ENCODE assay signal across 9 cellular contexts in genomic region chr13:48235814-48236135, GRCh38. TPM values are rescaled to one million over a fixed set of nuclear protein-coding genes. Genes with fewer than 3 reads are reported as not detected.
A peak's percentile ranks its signal among the peaks of the same experiment; 100 is the strongest.
DNase-seq lines count a peak whose midpoint lies in the region; ATAC-seq and TF ChIP-seq lines count a peak whose summit lies in the region.
"Had no signal": no experiment of that assay in that cellular context is flagged by ENCODE, and none has a peak within 500 bp of the region (broad histone marks: within the 10 kb centered on the region; RNA-seq: fewer than 3 reads in every experiment).

No MANE protein-coding gene starts in this region.

- peaks cover 0 to 2% of the 10 kb centered on the region in 2 donors for H3K27me3 Mint-ChIP-seq in CD8-positive, alpha-beta memory T cell

- H2AFZ ChIP-seq in parathyroid adenoma, result no peak overlapping the region

- CTCF ChIA-PET in CD8-positive, alpha-beta memory T cell (lab: Charles Lee), result interaction anchor here (1.2 to 3.2 kb wide), 6 partner anchors 15 to 141 kb away, joined by 3 to 33 read pairs (median 8); partner anchors contain the start of gene MED4

- peaks cover 62% of the 10 kb centered on the region for H3K4me1 ChIP-seq in CD8-positive, alpha-beta memory T cell (ENCODE audit: insufficient read depth, low read length)
- peaks cover 52 to 67% (median 63%) of the 10 kb centered on the region in 4 donors for H3K4me1 ChIP-seq in esophagus muscularis mucosa
- H3K4me1 ChIP-seq in parathyroid adenoma, result peaks cover 4% of the 10 kb centered on the region

- peak; percentile 2; the same call in 2 of the 3 replicates for ATAC-seq in SK-N-SH treated with all-trans-retinoic acid at 6 μM for 48 hours
- no peak for ATAC-seq in HG03469 (IDR thresholded peaks at IDR 0.05; ENCODE audit: unreplicated experiment)
- no peak for ATAC-seq in HG03520 (IDR thresholded peaks at IDR 0.05; ENCODE audit: unreplicated experiment)
- no peak for ATAC-seq in GM21528 (IDR thresholded peaks at IDR 0.05; ENCODE audit: low FRiP score, unreplicated experiment)

- no peaks in the 10 kb centered on the region for H3K9me3 Mint-ChIP-seq in CD8-positive, alpha-beta memory T cell

- H3K4me3 ChIP-seq in CD8-positive, alpha-beta memory T cell (ENCODE audit: low read length), result peak overlapping the region; percentile 62
- H3K4me3 ChIP-seq in esophagus muscularis mucosa, result peak overlapping the region; percentile 76 to 95 (median 92)
- H3K4me3 ChIP-seq in parathyroid adenoma (ENCODE audit: low read depth, low read length), result peak overlapping the region; percentile 60

- H3K36me3 ChIP-seq in CD8-positive, alpha-beta memory T cell (ENCODE audit: insufficient read depth, low read length), result no peaks in the 10 kb centered on the region
- peaks cover 0 to 9% (median 0%) of the 10 kb centered on the region in 4 donors for H3K36me3 ChIP-seq in esophagus muscularis mucosa
- no peaks in the 10 kb centered on the region for H3K36me3 ChIP-seq in parathyroid adenoma (ENCODE audit: control insufficient read depth, insufficient read depth, low read length)
- H3K36me3 ChIP-seq: WERI-Rb-1 had no signal

- no peaks in the 10 kb centered on the region for H3K27me3 ChIP-seq in CD8-positive, alpha-beta memory T cell (ENCODE audit: insufficient read depth, low read length, poor library complexity, severe bottlenecking)
- H3K27me3 ChIP-seq in esophagus muscularis mucosa (no peaks in the 10 kb centered on the region), parathyroid adenoma (ENCODE audit: control insufficient read depth, insufficient read depth, low read length) (no peaks in the 10 kb centered on the region)

- no peaks in the 10 kb centered on the region for H3K9me3 ChIP-seq in CD8-positive, alpha-beta memory T cell (ENCODE audit: low read length)
- H3K9me3 ChIP-seq in esophagus muscularis mucosa, result no peaks in the 10 kb centered on the region
- H3K9me3 ChIP-seq in parathyroid adenoma (ENCODE audit: control insufficient read depth, low read length), result no peaks in the 10 kb centered on the region

- TF ChIP-seq CTCF in esophagus muscularis mucosa (IDR thresholded peaks at IDR 0.05), result no peak
- TF ChIP-seq CTCF in parathyroid adenoma (IDR thresholded peaks at IDR 0.05), result no peak

- H3K27ac Mint-ChIP-seq in CD8-positive, alpha-beta memory T cell, result peak overlapping the region; percentile 85 to 99 (median 92)

- peak overlapping the region; percentile 86 for H3K4me2 ChIP-seq in parathyroid adenoma (ENCODE audit: low read length)

- WGBS in esophagus muscularis mucosa, result 72% methylated on average over 1 of the region's 1 CpG

- DNase-seq in CD8-positive, alpha-beta memory T cell, result no peak
- DNase-seq in esophagus muscularis mucosa (ENCODE audit: extremely low spot score), result no peak
- no peak for DNase-seq in HuH-7 (ENCODE audit: low spot score)
- DNase-seq: WERI-Rb-1 had no signal

- intact Hi-C loops in esophagus muscularis mucosa (cut with DNase I), result loop anchor here (10.0 kb wide), 3 partner anchors 141 to 349 kb away; partner anchors contain the start of genes MED4 and NUDT15

- peaks cover 10% of the 10 kb centered on the region for H3K79me2 ChIP-seq in parathyroid adenoma

- TF ChIP-seq POLR2A in esophagus muscularis mucosa (IDR thresholded peaks at IDR 0.05; ENCODE audit: low read depth), result no peak

- H3K36me3 Mint-ChIP-seq in CD8-positive, alpha-beta memory T cell, result peaks cover 10 to 63% (median 12%) of the 10 kb centered on the region in 3 donors

- H3K27ac ChIP-seq in CD8-positive, alpha-beta memory T cell (ENCODE audit: low read depth, low read length), result peak overlapping the region; percentile 40
- H3K27ac ChIP-seq in esophagus muscularis mucosa (replicated peaks in 1 of 4) (peak overlapping the region; percentile 92 to 100 (median 97)), parathyroid adenoma (peak overlapping the region; percentile 75)
- H3K27ac ChIP-seq: WERI-Rb-1 had no signal

- POLR2A ChIA-PET in CD8-positive, alpha-beta memory T cell (lab: Charles Lee), result interaction anchor here (1.6 to 3.6 kb wide), 4 partner anchors 15 to 141 kb away, joined by 7 to 34 read pairs (median 8); partner anchors contain the start of gene MED4

- peak overlapping the region; percentile 95 to 100 (median 98) for H3K4me3 Mint-ChIP-seq in CD8-positive, alpha-beta memory T cell

- TF ChIP-seq EP300 in esophagus muscularis mucosa (IDR thresholded peaks at IDR 0.05), result no peak

- peaks cover 62 to 78% (median 76%) of the 10 kb centered on the region in 3 donors for H3K4me1 Mint-ChIP-seq in CD8-positive, alpha-beta memory T cell

- no peak overlapping the region for H3K9ac ChIP-seq in parathyroid adenoma

TF ChIP-seq in SK-N-SH treated with all-trans-retinoic acid at 6 μM for 48 hours, 23 proteins besides CTCF, POLR2A, EP300 and RAD21:
- TF ChIP-seq ZC3H10 (CRISPR knock-in tag; IDR thresholded peaks at IDR 0.05), result no peak
- TF ChIP-seq BACH2 (CRISPR knock-in tag; IDR thresholded peaks at IDR 0.05; ENCODE audit: borderline replicate concordance), result no peak
- no peak for TF ChIP-seq CSRNP3 (CRISPR knock-in tag; IDR thresholded peaks at IDR 0.05)
- no peak for TF ChIP-seq ARNTL (CRISPR knock-in tag; IDR thresholded peaks at IDR 0.05; ENCODE audit: borderline replicate concordance, low read depth)
- no peak for TF ChIP-seq ZNF70 (CRISPR knock-in tag; IDR thresholded peaks at IDR 0.05)
- TF ChIP-seq SNAI2 (CRISPR knock-in tag; IDR thresholded peaks at IDR 0.05), result no peak
- no peak for TF ChIP-seq PPARA (CRISPR knock-in tag; IDR thresholded peaks at IDR 0.05; ENCODE audit: borderline replicate concordance)
- TF ChIP-seq ESRRG (CRISPR knock-in tag; IDR thresholded peaks at IDR 0.05), result no peak

RNA-seq across cellular contexts. Expression of gene ITM2B, which starts 2.8 kb away (rescaled TPM):
- 100 to 1,000 TPM; 122 to 127 TPM for total RNA-seq in CD8-positive, alpha-beta memory T cell
- 1,289 TPM for polyA plus RNA-seq in CD8-positive, alpha-beta memory T cell
- 100 to 1,000 TPM; 299 to 343 (median 303) TPM for total RNA-seq in esophagus muscularis mucosa

Comparison
In these comparisons a context has a peak if more than half of its experiments do, and no peak if none do; other contexts are left out.
1. H3K27ac ChIP-seq: peak in every context shown above with its lines; median percentile 97 in esophagus muscularis mucosa; 75 in parathyroid adenoma; 40 in CD8-positive, alpha-beta memory T cell.